ENCODE assay signal across 6 cellular contexts in genomic region chr3:130108836-130109585, GRCh38. TPM values are rescaled to one million over a fixed set of nuclear protein-coding genes. Genes with fewer than 3 reads are reported as not detected.
"Had no signal": no experiment of that assay in that cellular context is flagged by ENCODE, and none has a peak within 500 bp of the region (broad histone marks: within the 10 kb centered on the region; RNA-seq: fewer than 3 reads in every experiment).

No MANE protein-coding gene starts in this region.

RNA-seq across cellular contexts. Expression of gene ALG1L2, which starts 27.4 kb away (rescaled TPM):
- total RNA-seq: LHCN-M2, MCF 10A, PC-3, Right ventricle myocardium inferior, RPMI7951, SJCRH30 had no signal
